In genomic region chr12:4809449-4810218, GRCh38 we compare ENCODE assay signal across 7 cellular contexts.
DNase-seq lines count a peak whose midpoint lies in the region; ATAC-seq and TF ChIP-seq lines count a peak whose summit lies in the region.

No MANE protein-coding gene starts in this region.

- ATAC-seq in activated CD8-positive, alpha-beta T cell treated with anti-CD3 and anti-CD28 coated beads, Interleukin-2, amount 10 ng/mL, durations not matched to agents 7 days and 5 days: peak; percentile 21

- intact Hi-C loops in spleen (cut with DNase I; ENCODE audit: low total_unique reads): no loop called here

- no peak overlapping the region for H3K9ac ChIP-seq in iPS-18a (ENCODE audit: low read length)

- H3K4me3 ChIP-seq in HEK293 (ENCODE audit: low read depth, low read length) (peak overlapping the region; percentile 45), iPS-18a (ENCODE audit: low read length) (peak overlapping the region; percentile 60), spleen (peak overlapping the region; percentile 41 to 72 (median 42))

- TF ChIP-seq POLR2A in spleen (IDR thresholded peaks at IDR 0.05): no peak

- H3K27me3 ChIP-seq in iPS-18a (ENCODE audit: control insufficient read depth, insufficient read depth, low read length): peaks cover 59% of the 10 kb centered on the region
- peaks cover 3 to 74% (median 27%) of the 10 kb centered on the region in 7 donors for H3K27me3 ChIP-seq in spleen (replicated peaks in 1 of 7)

- 0 to 3% (median 1%) methylated on average over 31 to 80 of the region's 80 CpGs for WGBS in spleen, 5 donors

- H3K27me3 Mint-ChIP-seq in activated CD8-positive, alpha-beta T cell treated with anti-CD3 and anti-CD28 coated beads, Interleukin-2, amount 10 ng/mL, durations not matched to agents 7 days and 5 days (ENCODE audit: low read depth): peaks cover 13% of the 10 kb centered on the region

- H3K4me3 Mint-ChIP-seq in activated CD8-positive, alpha-beta T cell treated with anti-CD3 and anti-CD28 coated beads, Interleukin-2, amount 10 ng/mL, durations not matched to agents 7 days and 5 days: peak overlapping the region; percentile 57

- no peaks in the 10 kb centered on the region for H3K9me3 ChIP-seq in HEK293 (ENCODE audit: control insufficient read depth, insufficient read depth, low read depth, low read length)
- no peaks in the 10 kb centered on the region for H3K9me3 ChIP-seq in iPS-18a (ENCODE audit: control insufficient read depth, low read depth, low read length)
- no peaks in the 10 kb centered on the region for H3K9me3 ChIP-seq in spleen

- H3K4me1 Mint-ChIP-seq in activated CD8-positive, alpha-beta T cell treated with anti-CD3 and anti-CD28 coated beads, Interleukin-2, amount 10 ng/mL, durations not matched to agents 7 days and 5 days (ENCODE audit: low read depth): peaks cover 44% of the 10 kb centered on the region

- no peak overlapping the region for H3K27ac ChIP-seq in HEK293 (ENCODE audit: extremely low read depth, low read depth, low read length)
- H3K27ac ChIP-seq in iPS-18a (ENCODE audit: low read length): no peak overlapping the region
- peak overlapping the region in 3 of 8 donors; percentile 1 to 28 (median 15) for H3K27ac ChIP-seq in spleen

- H3K4me1 ChIP-seq in HEK293 (ENCODE audit: control insufficient read depth, insufficient read depth, low read length) (no peaks in the 10 kb centered on the region), iPS-18a (ENCODE audit: control insufficient read depth, low read depth, low read length) (no peaks in the 10 kb centered on the region), spleen (peaks cover 0 to 41% (median 27%) of the 10 kb centered on the region in 6 donors)

- H3K27ac Mint-ChIP-seq in activated CD8-positive, alpha-beta T cell treated with anti-CD3 and anti-CD28 coated beads, Interleukin-2, amount 10 ng/mL, durations not matched to agents 7 days and 5 days: no peak overlapping the region

- peaks cover 29% of the 10 kb centered on the region for H3K36me3 Mint-ChIP-seq in activated CD8-positive, alpha-beta T cell treated with anti-CD3 and anti-CD28 coated beads, Interleukin-2, amount 10 ng/mL, durations not matched to agents 7 days and 5 days (ENCODE audit: low read depth)

- H3K36me3 ChIP-seq in HEK293 (ENCODE audit: control insufficient read depth in 2 of 2, insufficient read depth in 1 of 2, low read length in 2 of 2): peaks cover 0 to 5% of the 10 kb centered on the region in 2 experiments; a peak in 1 of 3 replicates
- no peaks in the 10 kb centered on the region for H3K36me3 ChIP-seq in iPS-18a (ENCODE audit: control insufficient read depth, low read depth, low read length)
- no peaks in the 10 kb centered on the region for H3K36me3 ChIP-seq in spleen

- CTCF ChIA-PET in HEK293 (lab: Yijun Ruan, JAX): no interaction called here
- CTCF ChIA-PET in activated CD8-positive, alpha-beta T cell treated with anti-CD3 and anti-CD28 coated beads, Interleukin-2, amount 10 ng/mL, durations not matched to agents 7 days and 5 days (lab: Charles Lee): no interaction called here

- peak; percentile 33 for DNase-seq in activated CD8-positive, alpha-beta T cell treated with anti-CD3 and anti-CD28 coated beads, Interleukin-2, amount 10 ng/mL, durations not matched to agents 7 days and 5 days
- DNase-seq in spleen: no peak
- DNase-seq in SKM-1 treated with dmso at 0.1 percent for 144 hours (lab: John Stamatoyannopoulos, UW; ENCODE audit: unreplicated experiment): no peak
- no peak for DNase-seq in ureter (ENCODE audit: low spot score)
- no peak for DNase-seq in effector CD4-positive, alpha-beta T cell

- TF ChIP-seq CTCF in HEK293 (tag by site-specific recombination; IDR thresholded peaks at IDR 0.05) (peak; percentile 72), spleen (IDR thresholded peaks at IDR 0.05 in 8 of 11, conservative IDR thresholded peaks at IDR 0.05 in 3 of 11) (no peak)

- H3K9me3 Mint-ChIP-seq in activated CD8-positive, alpha-beta T cell treated with anti-CD3 and anti-CD28 coated beads, Interleukin-2, amount 10 ng/mL, durations not matched to agents 7 days and 5 days (ENCODE audit: insufficient read depth): no peaks in the 10 kb centered on the region

- POLR2A ChIA-PET in HEK293 (lab: Yijun Ruan, JAX): no interaction called here
- POLR2A ChIA-PET in activated CD8-positive, alpha-beta T cell treated with anti-CD3 and anti-CD28 coated beads, Interleukin-2, amount 10 ng/mL, durations not matched to agents 7 days and 5 days (lab: Charles Lee): interaction anchor here (0.6 to 1.3 kb wide), 2 partner anchors 11 to 15 kb away, joined by 3 to 4 read pairs; no protein-coding TSS in a partner anchor

TF ChIP-seq in HEK293, 187 proteins besides CTCF, POLR2A, EP300 and RAD21 (continues in another document):
- no peak for TF ChIP-seq REST (tag by site-specific recombination; IDR thresholded peaks at IDR 0.05)
- 0 out of 2 replicates have a peak, but pooled peaks have one; percentile 12 for TF ChIP-seq IKZF3 (tag by site-specific recombination; IDR thresholded peaks at IDR 0.05)
- peak; percentile 66; the same call in 1 of the 2 replicates for TF ChIP-seq EGR2 (tag by site-specific recombination; IDR thresholded peaks at IDR 0.05; ENCODE audit: low read depth)
- no peak for TF ChIP-seq ZNF112 (tag by site-specific recombination; IDR thresholded peaks at IDR 0.05)
- peak; percentile 89 for TF ChIP-seq ZNF692 (tag by site-specific recombination; IDR thresholded peaks at IDR 0.05)
- no peak for TF ChIP-seq ZNF26 (tag by site-specific recombination; IDR thresholded peaks at IDR 0.05)
- no peak for TF ChIP-seq ZNF837 (tag by site-specific recombination; IDR thresholded peaks at IDR 0.05)
- peak; percentile 50; the same call in 1 of the 2 replicates for TF ChIP-seq ZNF777 (tag by site-specific recombination; IDR thresholded peaks at IDR 0.05; ENCODE audit: borderline replicate concordance)
- TF ChIP-seq ZNF423 (tag by site-specific recombination; IDR thresholded peaks at IDR 0.05): 0 out of 2 replicates have a peak, but pooled peaks have one; percentile 7
- peak; percentile 58; the same call in 1 of the 2 replicates for TF ChIP-seq ZNF76 (tag by site-specific recombination; IDR thresholded peaks at IDR 0.05; ENCODE audit: borderline replicate concordance, low read depth)
- peak; percentile 49 for TF ChIP-seq SP2 (tag by site-specific recombination; IDR thresholded peaks at IDR 0.05)
- 0 out of 2 replicates have a peak, but pooled peaks have one; percentile 22 for TF ChIP-seq ZBTB48 (tag by site-specific recombination; IDR thresholded peaks at IDR 0.05)
- TF ChIP-seq REPIN1 (tag by site-specific recombination; IDR thresholded peaks at IDR 0.05; ENCODE audit: low read depth): no peak
- no peak for TF ChIP-seq KLF8 (tag by site-specific recombination; IDR thresholded peaks at IDR 0.05)
- no peak for TF ChIP-seq ZNF660 (tag by site-specific recombination; IDR thresholded peaks at IDR 0.05)
- peak; percentile 57 for TF ChIP-seq GLIS2 (tag by site-specific recombination; IDR thresholded peaks at IDR 0.05)
- peak; percentile 83 for TF ChIP-seq ZFP69B (tag by site-specific recombination; IDR thresholded peaks at IDR 0.05)
- TF ChIP-seq ZBTB8A (tag by site-specific recombination; IDR thresholded peaks at IDR 0.05): peak; percentile 96
